ENCODE assay signal across 8 cellular contexts in the genomic region with DNA sequence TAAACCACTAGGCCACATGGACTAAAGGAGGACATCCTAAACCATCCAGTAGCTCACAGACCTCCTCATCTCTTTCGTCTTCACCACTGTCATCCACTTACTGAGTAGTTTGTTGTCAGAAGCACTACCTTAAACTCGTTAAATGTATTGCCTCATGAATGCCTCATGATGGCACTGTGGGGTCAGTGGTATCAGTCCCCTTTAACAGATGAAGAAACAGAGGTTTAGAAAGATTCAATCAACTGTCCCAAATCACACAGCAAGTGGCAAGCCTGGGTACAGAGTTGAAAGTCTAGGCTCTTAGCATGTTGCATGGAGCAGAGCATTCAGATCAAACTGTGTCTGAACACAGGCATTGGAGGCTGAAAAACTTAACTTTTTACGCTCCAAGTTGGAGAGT.
DNase-seq lines count a peak whose midpoint lies in the region; ATAC-seq, FAIRE-seq and TF ChIP-seq lines count a peak whose summit lies in the region.

No MANE protein-coding gene starts in this region.

- ATAC-seq in A549 (peak; percentile 41 to 72; a peak in 4 of 6 replicates), HG03039 (IDR thresholded peaks at IDR 0.05; ENCODE audit: unreplicated experiment) (no peak), HG02678 (IDR thresholded peaks at IDR 0.05; ENCODE audit: unreplicated experiment) (no peak)

- TF ChIP-seq EP300 in A549 (IDR thresholded peaks at IDR 0.05), result no peak

- H3K4me3 ChIP-seq in A549 (no peak overlapping the region), GM12875 (ENCODE audit: low read depth, low read length) (no peak overlapping the region), dorsolateral prefrontal cortex (no peak overlapping the region)

- TF ChIP-seq CTCF in A549 (IDR thresholded peaks at IDR 0.05) (peak; percentile 33; the same call in 2 of the 3 replicates), GM12875 (IDR thresholded peaks at IDR 0.05; ENCODE audit: borderline replicate concordance, insufficient read depth, low read depth, low read length) (peak; percentile 47), dorsolateral prefrontal cortex (IDR thresholded peaks at IDR 0.05 in 54 of 56, conservative IDR thresholded peaks at IDR 0.05 in 2 of 56; ENCODE audit: low read depth in 1 of 56, partially characterized antibody in 56 of 56) (peak in 33 of 56 donors; percentile 10 to 54 (median 30))

- TF ChIP-seq POLR2A in A549 (IDR thresholded peaks at IDR 0.05; ENCODE audit: low read length), result no peak

- 3% methylated on average over 3 of the region's 3 CpGs for WGBS in A549 (ENCODE audit: missing lambda C conversion rate)

- H3K9me3 ChIP-seq in A549, result no peaks in the 10 kb centered on the region

- H3K27me3 ChIP-seq in dorsolateral prefrontal cortex, result no peaks in the 10 kb centered on the region

- intact Hi-C loops in dorsolateral prefrontal cortex (cut with DNase I), result loop anchor here (10.0 kb wide), 2 partner anchors 99 to 369 kb away; a partner anchor contains a TSS

- POLR2A ChIA-PET in A549 (lab: Yijun Ruan, JAX), result no interaction called here

- no peak for FAIRE-seq in A549 (lab: Jason Lieb, UNC)

- H3K27ac ChIP-seq in A549 (no peak overlapping the region), dorsolateral prefrontal cortex (no peak overlapping the region)

- no peak overlapping the region for H3K4me2 ChIP-seq in A549

- CTCF ChIA-PET in A549 (lab: Yijun Ruan, JAX), result interaction anchor here (0.6 to 1.7 kb wide), 4 partner anchors 14 to 953 kb away, joined by 4 to 6 read pairs (median 4); no protein-coding TSS in a partner anchor

- peak; percentile 22 to 48; a peak in 3 of 5 replicates for TF ChIP-seq RAD21 in A549 (conservative IDR thresholded peaks at IDR 0.05 in 1 of 2, IDR thresholded peaks at IDR 0.05 in 1 of 2)

- DNase-seq in A549 (ENCODE audit: low read depth in 1 of 2, low spot score in 1 of 2) (peak; percentile 8 to 30), NCI-H1694 treated with DMSO at 0.1 percent for 48 hours (lab: John Stamatoyannopoulos, UW) (peak; percentile 54), dorsolateral prefrontal cortex (no peak), T-helper 9 cell (no peak), amniotic stem cell (lab: John Stamatoyannopoulos, UW) (no peak)

- no peaks in the 10 kb centered on the region for H3K4me1 ChIP-seq in A549

TF ChIP-seq in A549, 52 proteins besides CTCF, POLR2A, EP300 and RAD21:
- TF ChIP-seq SMC3 (IDR thresholded peaks at IDR 0.05) (peak; percentile 21; the same call in 1 of the 3 replicates), HOXB5 (CRISPR knock-in tag; IDR thresholded peaks at IDR 0.05) (no peak)
- TF ChIP-seq, protein P1, sequence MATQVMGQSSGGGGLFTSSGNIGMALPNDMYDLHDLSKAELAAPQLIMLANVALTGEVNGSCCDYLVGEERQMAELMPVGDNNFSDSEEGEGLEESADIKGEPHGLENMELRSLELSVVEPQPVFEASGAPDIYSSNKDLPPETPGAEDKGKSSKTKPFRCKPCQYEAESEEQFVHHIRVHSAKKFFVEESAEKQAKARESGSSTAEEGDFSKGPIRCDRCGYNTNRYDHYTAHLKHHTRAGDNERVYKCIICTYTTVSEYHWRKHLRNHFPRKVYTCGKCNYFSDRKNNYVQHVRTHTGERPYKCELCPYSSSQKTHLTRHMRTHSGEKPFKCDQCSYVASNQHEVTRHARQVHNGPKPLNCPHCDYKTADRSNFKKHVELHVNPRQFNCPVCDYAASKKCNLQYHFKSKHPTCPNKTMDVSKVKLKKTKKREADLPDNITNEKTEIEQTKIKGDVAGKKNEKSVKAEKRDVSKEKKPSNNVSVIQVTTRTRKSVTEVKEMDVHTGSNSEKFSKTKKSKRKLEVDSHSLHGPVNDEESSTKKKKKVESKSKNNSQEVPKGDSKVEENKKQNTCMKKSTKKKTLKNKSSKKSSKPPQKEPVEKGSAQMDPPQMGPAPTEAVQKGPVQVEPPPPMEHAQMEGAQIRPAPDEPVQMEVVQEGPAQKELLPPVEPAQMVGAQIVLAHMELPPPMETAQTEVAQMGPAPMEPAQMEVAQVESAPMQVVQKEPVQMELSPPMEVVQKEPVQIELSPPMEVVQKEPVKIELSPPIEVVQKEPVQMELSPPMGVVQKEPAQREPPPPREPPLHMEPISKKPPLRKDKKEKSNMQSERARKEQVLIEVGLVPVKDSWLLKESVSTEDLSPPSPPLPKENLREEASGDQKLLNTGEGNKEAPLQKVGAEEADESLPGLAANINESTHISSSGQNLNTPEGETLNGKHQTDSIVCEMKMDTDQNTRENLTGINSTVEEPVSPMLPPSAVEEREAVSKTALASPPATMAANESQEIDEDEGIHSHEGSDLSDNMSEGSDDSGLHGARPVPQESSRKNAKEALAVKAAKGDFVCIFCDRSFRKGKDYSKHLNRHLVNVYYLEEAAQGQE (IDR thresholded peaks at IDR 0.05), result no peak

Comparison
In these comparisons a context has a peak if more than half of its experiments do, and no peak if none do; other contexts are left out.
1. ATAC-seq: peak in A549 (2 of 2); none in HG03039 (single experiment) and HG02678 (single experiment).
2. DNase-seq: peak in A549 (2 of 2) and NCI-H1694 treated with DMSO at 0.1 percent for 48 hours (single experiment); none in dorsolateral prefrontal cortex (0 of 10), T-helper 9 cell (single experiment) and amniotic stem cell (single experiment).
3. Peak in every context shown above with its lines, with median percentiles within 50 percentile points of each other: CTCF ChIP-seq.